Comparison of ENCODE assay signal across 19 cellular contexts in genomic region chr5:163894645-163895044, GRCh38.
DNase-seq lines count a peak whose midpoint lies in the region; ATAC-seq, FAIRE-seq and TF ChIP-seq lines count a peak whose summit lies in the region.
"Had no signal": no experiment of that assay in that cellular context is flagged by ENCODE, and none has a peak within 500 bp of the region (broad histone marks: within the 10 kb centered on the region; RNA-seq: fewer than 3 reads in every experiment).

No MANE protein-coding gene starts in this region.

- H4K20me1 ChIP-seq in BLaER1 treated with 17β-estradiol and CSF1 and Interleukin-3, amounts not matched to agents 10 nM and 100 nM, result no peaks in the 10 kb centered on the region
- no peaks in the 10 kb centered on the region for H4K20me1 ChIP-seq in astrocyte (ENCODE audit: insufficient read depth, low read length)

- no peaks in the 10 kb centered on the region for H3K36me3 ChIP-seq in BLaER1 treated with 17β-estradiol and CSF1 and Interleukin-3, amounts not matched to agents 10 nM and 100 nM
- no peaks in the 10 kb centered on the region for H3K36me3 ChIP-seq in MG63
- H3K36me3 ChIP-seq in astrocyte (ENCODE audit: insufficient read depth, low read length), result no peaks in the 10 kb centered on the region
- no peaks in the 10 kb centered on the region for H3K36me3 ChIP-seq in left ventricle myocardium inferior
- H3K36me3 ChIP-seq: prostate gland, SJCRH30, uterus, WERI-Rb-1 had no signal

- peaks cover 7% of the 10 kb centered on the region for H3K4me1 Mint-ChIP-seq in astrocyte (ENCODE audit: low read depth, unreplicated experiment)

- H3K9me3 Mint-ChIP-seq in astrocyte (ENCODE audit: unreplicated experiment), result peaks cover 6% of the 10 kb centered on the region

- H3K27me3 ChIP-seq in BLaER1 treated with 17β-estradiol and CSF1 and Interleukin-3, amounts not matched to agents 10 nM and 100 nM, result no peaks in the 10 kb centered on the region
- no peaks in the 10 kb centered on the region for H3K27me3 ChIP-seq in MG63
- no peaks in the 10 kb centered on the region for H3K27me3 ChIP-seq in astrocyte (ENCODE audit: insufficient read depth, low read length)
- no peaks in the 10 kb centered on the region for H3K27me3 ChIP-seq in left ventricle myocardium inferior (ENCODE audit: low read depth)
- H3K27me3 ChIP-seq: SJCRH30, uterus had no signal

- H3K4me1 ChIP-seq in BLaER1 treated with 17β-estradiol and CSF1 and Interleukin-3, amounts not matched to agents 10 nM and 100 nM, result peaks cover 0 to 41% (median 11%) of the 10 kb centered on the region in 10 experiments; a peak in 13 of 20 replicates
- H3K4me1 ChIP-seq in astrocyte (ENCODE audit: insufficient read depth, low read length) (no peaks in the 10 kb centered on the region), left ventricle myocardium inferior (no peaks in the 10 kb centered on the region)
- H3K4me1 ChIP-seq: prostate gland, SJCRH30, uterus had no signal

- H3K4me3 Mint-ChIP-seq in astrocyte (ENCODE audit: unreplicated experiment), result no peak overlapping the region

- H3K79me2 ChIP-seq in astrocyte (ENCODE audit: insufficient read depth, low read length), result no peaks in the 10 kb centered on the region

- no peaks in the 10 kb centered on the region for H3K36me3 Mint-ChIP-seq in astrocyte (ENCODE audit: low read depth, unreplicated experiment)

- H3K9me3 ChIP-seq in BLaER1 treated with 17β-estradiol and CSF1 and Interleukin-3, amounts not matched to agents 10 nM and 100 nM (replicated peaks in 1 of 11), result no peaks in the 10 kb centered on the region; a peak in 1 of 22 replicates
- 0 out of 2 replicates have a peak, but pooled peaks cover 3% of the 10 kb centered on the region for H3K9me3 ChIP-seq in MG63
- H3K9me3 ChIP-seq in astrocyte (ENCODE audit: insufficient read depth, low read depth, low read length), result no peaks in the 10 kb centered on the region
- H3K9me3 ChIP-seq in left ventricle myocardium inferior (replicated peaks), result no peaks in the 10 kb centered on the region
- H3K9me3 ChIP-seq: prostate gland, SJCRH30, uterus had no signal

- peak overlapping the region in 7 of 11 experiments; percentile 11 to 62 (median 48); a peak in 12 of 22 replicates for H3K4me2 ChIP-seq in BLaER1 treated with 17β-estradiol and CSF1 and Interleukin-3, amounts not matched to agents 10 nM and 100 nM
- H3K4me2 ChIP-seq in astrocyte (ENCODE audit: low read length), result peak overlapping the region; percentile 20

- intact Hi-C loops in left ventricle myocardium inferior (cut with micrococcal nuclease), result no loop called here
- intact Hi-C loops in Right ventricle myocardium inferior (cut with DNase I), result no loop called here

- TF ChIP-seq CTCF in astrocyte (IDR thresholded peaks at IDR 0.05; ENCODE audit: insufficient read depth, low read depth, low read length) (no peak), left ventricle myocardium inferior (IDR thresholded peaks at IDR 0.05; ENCODE audit: borderline replicate concordance) (no peak)

- H3K9ac ChIP-seq in BLaER1 treated with 17β-estradiol and CSF1 and Interleukin-3, amounts not matched to agents 10 nM and 100 nM, result no peak overlapping the region
- no peak overlapping the region for H3K9ac ChIP-seq in astrocyte (ENCODE audit: low read length)

- ATAC-seq in GM21360 (IDR thresholded peaks at IDR 0.05; ENCODE audit: unreplicated experiment), result no peak
- no peak for ATAC-seq in Right ventricle myocardium inferior

- peak; percentile 50 for DNase-seq in MG63
- DNase-seq in astrocyte (ENCODE audit: low read depth), result peak; percentile 94
- peak; percentile 12 for DNase-seq in hepatic stellate cell (ENCODE audit: low spot score)
- DNase-seq in SIG-M5 (lab: John Stamatoyannopoulos, UW), result no peak
- no peak for DNase-seq in left ventricle myocardium inferior
- DNase-seq in Right ventricle myocardium inferior (ENCODE audit: missing footprints), result no peak
- DNase-seq: activated naive CD4-positive, alpha-beta T cell treated with anti-CD3 and anti-CD28 coated beads, Interleukin-2, amount 50 U/mL, for 16 hours; islet precursor cell; NCI-H1105; NCI-H526; SJCRH30; uterus; WERI-Rb-1 had no signal

- H2AFZ ChIP-seq in astrocyte (ENCODE audit: low read depth, low read length), result no peak overlapping the region

- no peak for FAIRE-seq in astrocyte (lab: Jason Lieb, UNC)
- FAIRE-seq: GM19239 had no signal

- no peaks in the 10 kb centered on the region for H3K27me3 Mint-ChIP-seq in astrocyte (ENCODE audit: low read depth, unreplicated experiment)

- no peak overlapping the region for H3K27ac Mint-ChIP-seq in astrocyte (ENCODE audit: unreplicated experiment)

- H3K27ac ChIP-seq in BLaER1 treated with 17β-estradiol and CSF1 and Interleukin-3, amounts not matched to agents 10 nM and 100 nM, result peak overlapping the region in 3 of 11 experiments; percentile 21 to 42 (median 39); a peak in 5 of 22 replicates
- H3K27ac ChIP-seq in astrocyte (ENCODE audit: low read depth, low read length), result no peak overlapping the region
- no peak overlapping the region for H3K27ac ChIP-seq in left ventricle myocardium inferior (replicated peaks)
- H3K27ac ChIP-seq: C4-2B, coronary artery, prostate gland, SJCRH30, uterus, WERI-Rb-1 had no signal

- no peak overlapping the region for H3K4me3 ChIP-seq in BLaER1 treated with 17β-estradiol and CSF1 and Interleukin-3, amounts not matched to agents 10 nM and 100 nM
- H3K4me3 ChIP-seq in MG63 (no peak overlapping the region), astrocyte (ENCODE audit: insufficient read depth, low read depth, low read length) (no peak overlapping the region), left ventricle myocardium inferior (no peak overlapping the region)
- H3K4me3 ChIP-seq: coronary artery, prostate gland, SJCRH30, uterus had no signal

Comparison
In these comparisons a context has a peak if more than half of its experiments do, and no peak if none do; other contexts are left out.
1. DNase-seq: peak in MG63 (single experiment), astrocyte (single experiment) and hepatic stellate cell (single experiment); none in SIG-M5 (single experiment), left ventricle myocardium inferior (single experiment) and Right ventricle myocardium inferior (single experiment).